In the genomic region with DNA sequence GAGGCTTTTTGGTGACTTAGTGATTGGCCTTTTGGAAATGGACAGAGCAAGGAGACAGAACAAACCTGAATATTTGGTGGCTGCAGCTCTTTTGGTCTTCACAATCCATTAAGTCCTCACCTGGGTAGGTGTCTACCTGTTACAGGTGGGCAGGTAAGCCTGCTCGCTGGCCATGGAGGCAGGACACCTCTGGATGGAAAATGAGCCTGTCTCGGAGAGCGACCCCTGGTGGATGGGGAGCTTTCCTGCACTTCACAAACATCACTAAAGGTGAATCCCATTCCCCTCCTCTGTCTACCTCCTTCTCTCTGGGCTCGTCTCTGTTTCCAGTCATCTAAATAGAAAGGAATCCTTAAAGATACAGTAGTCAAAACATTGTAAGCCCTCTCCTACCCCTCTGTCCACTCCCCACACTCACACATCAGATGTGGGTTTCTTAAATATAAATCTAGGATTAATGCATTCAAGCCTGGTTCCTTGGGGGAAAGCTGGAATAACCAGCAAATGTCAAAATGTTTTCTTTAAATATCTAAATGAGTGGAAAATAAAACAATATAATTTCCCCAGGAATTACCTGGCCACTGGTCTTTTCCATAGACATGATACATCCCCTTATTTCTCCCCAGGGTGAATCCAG, we compare ENCODE assay signal across 8 cellular contexts.
A peak's percentile ranks its signal among the peaks of the same experiment; 100 is the strongest.
DNase-seq lines count a peak whose midpoint lies in the region; ATAC-seq and TF ChIP-seq lines count a peak whose summit lies in the region.

No MANE protein-coding gene starts in this region.

- no peaks in the 10 kb centered on the region for H3K27me3 ChIP-seq in gastrocnemius medialis

- H3K9me3 ChIP-seq in gastrocnemius medialis, result no peaks in the 10 kb centered on the region

- no peaks in the 10 kb centered on the region for H3K4me1 ChIP-seq in gastrocnemius medialis

- ATAC-seq in gastrocnemius medialis, result no peak
- ATAC-seq in GM21515 (IDR thresholded peaks at IDR 0.05; ENCODE audit: unreplicated experiment), result no peak

- no peaks in the 10 kb centered on the region for H3K4me1 Mint-ChIP-seq in endothelial cell (ENCODE audit: unreplicated experiment)

- in situ Hi-C loops in gastrocnemius medialis (cut with MboI; ENCODE audit: low sequenced_read_pairs in 4 of 4), result loop anchor here in 2 of 4 donors (10.0 to 25.0 kb wide), 2 partner anchors 201 to 208 kb away; no protein-coding TSS in a partner anchor

- no peak overlapping the region for H3K27ac ChIP-seq in gastrocnemius medialis

- no peak overlapping the region for H3K27ac Mint-ChIP-seq in endothelial cell (ENCODE audit: unreplicated experiment)

- peaks cover 7% of the 10 kb centered on the region for H3K27me3 Mint-ChIP-seq in endothelial cell (ENCODE audit: unreplicated experiment)

- TF ChIP-seq POLR2A in gastrocnemius medialis (IDR thresholded peaks at IDR 0.05), result no peak

- no peaks in the 10 kb centered on the region for H3K36me3 ChIP-seq in gastrocnemius medialis

- intact Hi-C loops in gastrocnemius medialis (cut with DNase I; ENCODE audit: low total_unique reads), result loop anchor here (5.0 kb wide), 2 partner anchors 51 to 206 kb away; no protein-coding TSS in a partner anchor

- peak; percentile 57 for DNase-seq in ELR (ENCODE audit: low read depth)
- DNase-seq in activated CD4-positive, alpha-beta T cell treated with anti-CD3 and anti-CD28 coated beads for 4 hours, result peak; percentile 12 to 50
- peak; percentile 62 for DNase-seq in endothelial cell (ENCODE audit: low spot score)
- no peak for DNase-seq in gastrocnemius medialis
- DNase-seq in DMS79 (lab: John Stamatoyannopoulos, UW), result no peak
- DNase-seq in NCI-H128 (lab: John Stamatoyannopoulos, UW; ENCODE audit: unreplicated experiment), result no peak

- no peak overlapping the region for H3K4me3 Mint-ChIP-seq in endothelial cell (ENCODE audit: unreplicated experiment)

- no peaks in the 10 kb centered on the region for H3K36me3 Mint-ChIP-seq in endothelial cell (ENCODE audit: low read depth, unreplicated experiment)

- TF ChIP-seq CTCF in LNCAP (IDR thresholded peaks at IDR 0.05), result peak; percentile 78
- peak; percentile 89 for TF ChIP-seq CTCF in endothelial cell (IDR thresholded peaks at IDR 0.05; ENCODE audit: unreplicated experiment)
- peak in 4 of 5 experiments; percentile 23 to 60 (median 53) for TF ChIP-seq CTCF in gastrocnemius medialis (IDR thresholded peaks at IDR 0.05 in 4 of 5, conservative IDR thresholded peaks at IDR 0.05 in 1 of 5)

- H3K9me3 Mint-ChIP-seq in endothelial cell (ENCODE audit: unreplicated experiment), result no peaks in the 10 kb centered on the region

- H3K4me3 ChIP-seq in gastrocnemius medialis, result no peak overlapping the region

Comparison
In these comparisons a context has a peak if more than half of its experiments do, and no peak if none do; other contexts are left out.
1. DNase-seq: peak in ELR (single experiment), activated CD4-positive, alpha-beta T cell treated with anti-CD3 and anti-CD28 coated beads for 4 hours (2 of 2) and endothelial cell (single experiment); none in gastrocnemius medialis (0 of 2), DMS79 (single experiment) and NCI-H128 (single experiment).
2. Peak in every context shown above with its lines, with median percentiles within 50 percentile points of each other: CTCF ChIP-seq.